In the genomic region with DNA sequence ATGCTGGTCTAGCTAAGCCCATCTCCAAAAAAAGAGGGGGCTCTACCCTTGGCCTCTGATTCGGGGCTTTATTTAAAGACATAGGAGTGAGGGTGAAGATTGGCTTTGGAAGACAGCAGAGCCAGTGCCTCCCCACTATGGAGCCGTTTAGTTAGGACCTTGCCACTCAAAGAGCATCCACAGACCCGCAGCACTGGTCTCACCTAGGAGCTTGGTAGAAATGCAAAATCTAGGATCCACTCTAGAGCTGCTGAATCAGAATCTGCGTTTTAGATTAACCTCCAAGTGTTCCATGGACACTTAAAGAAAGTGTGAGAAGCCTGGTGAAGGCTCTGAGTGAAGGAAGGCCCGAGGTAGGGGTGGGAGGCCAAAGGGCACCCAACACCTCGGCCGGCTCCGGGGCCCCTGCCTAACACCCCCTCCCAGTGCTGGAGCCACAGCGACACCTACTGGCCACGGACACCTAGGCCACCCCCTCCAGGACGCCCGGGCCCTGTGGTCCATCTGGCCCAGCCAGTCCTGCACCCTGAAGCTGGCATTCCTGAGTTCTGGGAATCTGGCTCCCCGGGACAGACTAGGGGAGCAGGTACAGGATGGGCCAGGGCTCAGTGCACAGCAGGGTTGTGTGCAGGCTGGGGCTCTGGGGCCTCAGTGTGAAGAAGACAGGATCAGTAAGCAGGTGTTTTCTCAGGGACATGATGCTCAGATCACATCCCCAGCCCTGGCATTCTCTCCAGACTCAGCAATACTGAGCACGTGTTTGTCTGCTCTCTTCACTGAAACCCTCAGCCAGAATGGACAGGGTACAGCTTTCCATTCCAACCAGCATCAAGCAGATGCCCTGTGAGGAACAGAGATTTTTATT, we compare ENCODE assay signal across 1 cellular context.
TF ChIP-seq lines count a peak whose summit lies in the region.

No MANE protein-coding gene starts in this region.

TF ChIP-seq in SK-N-SH treated with all-trans-retinoic acid at 6 μM for 48 hours, 23 proteins besides CTCF, POLR2A, EP300 and RAD21 (continued from another document):
- TF ChIP-seq TSHZ2 (CRISPR knock-in tag; IDR thresholded peaks at IDR 0.05): no peak
- TF ChIP-seq, protein P1, sequence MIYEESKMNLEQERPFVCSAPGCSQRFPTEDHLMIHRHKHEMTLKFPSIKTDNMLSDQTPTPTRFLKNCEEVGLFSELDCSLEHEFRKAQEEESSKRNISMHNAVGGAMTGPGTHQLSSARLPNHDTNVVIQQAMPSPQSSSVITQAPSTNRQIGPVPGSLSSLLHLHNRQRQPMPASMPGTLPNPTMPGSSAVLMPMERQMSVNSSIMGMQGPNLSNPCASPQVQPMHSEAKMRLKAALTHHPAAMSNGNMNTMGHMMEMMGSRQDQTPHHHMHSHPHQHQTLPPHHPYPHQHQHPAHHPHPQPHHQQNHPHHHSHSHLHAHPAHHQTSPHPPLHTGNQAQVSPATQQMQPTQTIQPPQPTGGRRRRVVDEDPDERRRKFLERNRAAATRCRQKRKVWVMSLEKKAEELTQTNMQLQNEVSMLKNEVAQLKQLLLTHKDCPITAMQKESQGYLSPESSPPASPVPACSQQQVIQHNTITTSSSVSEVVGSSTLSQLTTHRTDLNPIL (CRISPR knock-in tag; IDR thresholded peaks at IDR 0.05; ENCODE audit: low read depth): no peak
- TF ChIP-seq GLIS3 (CRISPR knock-in tag; IDR thresholded peaks at IDR 0.05): no peak
- TF ChIP-seq RARB (CRISPR knock-in tag; IDR thresholded peaks at IDR 0.05): no peak
